In the genomic region with DNA sequence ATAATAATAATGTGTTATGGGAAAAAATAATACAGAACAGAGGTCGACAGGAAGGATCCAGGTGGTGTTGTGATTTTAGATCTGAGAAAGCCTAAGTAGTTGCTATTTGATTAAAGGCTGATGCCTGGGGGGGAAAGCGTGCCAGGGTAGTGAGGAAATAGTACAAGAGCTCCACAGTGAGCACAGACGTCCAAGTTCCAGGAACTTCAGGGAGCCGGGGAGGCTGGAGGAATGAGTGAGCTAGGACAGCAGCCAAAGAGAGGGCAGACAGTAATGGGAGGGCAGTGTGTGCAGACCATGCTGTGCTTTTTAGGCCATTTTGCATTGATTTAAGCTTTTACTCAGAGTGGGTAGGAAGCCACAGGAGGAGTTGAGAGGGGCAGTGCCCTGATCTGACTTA, we compare ENCODE assay signal across 15 cellular contexts.
A peak's percentile ranks its signal among the peaks of the same experiment; 100 is the strongest.
DNase-seq lines count a peak whose midpoint lies in the region; ATAC-seq and TF ChIP-seq lines count a peak whose summit lies in the region.
"Had no signal": no experiment of that assay in that cellular context is flagged by ENCODE, and none has a peak within 500 bp of the region (broad histone marks: within the 10 kb centered on the region; RNA-seq: fewer than 3 reads in every experiment).

No MANE protein-coding gene starts in this region.

- no peaks in the 10 kb centered on the region for H3K36me3 Mint-ChIP-seq in GM23338 (ENCODE audit: low read depth)
- H3K36me3 Mint-ChIP-seq: naive thymus-derived CD4-positive, alpha-beta T cell had no signal

- no peak for TF ChIP-seq CTCF in GM23338 (conservative IDR thresholded peaks at IDR 0.05; ENCODE audit: low read depth in 2 of 2)

- H3K79me2 ChIP-seq in GM23338 (replicated peaks; ENCODE audit: insufficient read depth) = no peaks in the 10 kb centered on the region

- H3K4me1 Mint-ChIP-seq in GM23338 = peaks cover 22% of the 10 kb centered on the region
- H3K4me1 Mint-ChIP-seq: naive thymus-derived CD4-positive, alpha-beta T cell had no signal

- no peaks in the 10 kb centered on the region for H3K27me3 Mint-ChIP-seq in GM23338 (ENCODE audit: insufficient read depth, low read depth, poor library complexity)
- H3K27me3 Mint-ChIP-seq: dendritic cell treated with granulocyte-macrophage colony-stimulating factor and Interleukin-4, amounts not matched to agents 40 ng/mL and 50 ng/mL, for 4 days; naive thymus-derived CD4-positive, alpha-beta T cell had no signal

- no peaks in the 10 kb centered on the region for H3K36me3 ChIP-seq in GM23338 (ENCODE audit: insufficient read depth)

- H4K20me1 ChIP-seq in GM23338 (replicated peaks; ENCODE audit: insufficient read depth) = no peaks in the 10 kb centered on the region; the same call in 1 of the 2 replicates

- peaks cover 4% of the 10 kb centered on the region; the same call in 1 of the 2 replicates for H3K4me1 ChIP-seq in GM23338 (ENCODE audit: insufficient read depth)

- no peaks in the 10 kb centered on the region for H3K27me3 ChIP-seq in GM23338 (ENCODE audit: insufficient read depth)

- no peaks in the 10 kb centered on the region for H3K9me3 Mint-ChIP-seq in GM23338
- H3K9me3 Mint-ChIP-seq: dendritic cell treated with granulocyte-macrophage colony-stimulating factor and Interleukin-4, amounts not matched to agents 40 ng/mL and 50 ng/mL, for 4 days had no signal

- H3K9me2 ChIP-seq in GM23338 (ENCODE audit: insufficient read depth) = no peaks in the 10 kb centered on the region

- no peak overlapping the region for H3K27ac ChIP-seq in GM23338 (ENCODE audit: low read depth)
- H3K27ac ChIP-seq: C4-2B had no signal

- H3K27ac Mint-ChIP-seq in GM23338 = no peak overlapping the region
- H3K27ac Mint-ChIP-seq: dendritic cell treated with granulocyte-macrophage colony-stimulating factor and Interleukin-4, amounts not matched to agents 40 ng/mL and 50 ng/mL, for 4 days; naive thymus-derived CD4-positive, alpha-beta T cell had no signal

- H3F3A ChIP-seq in GM23338 (replicated peaks; ENCODE audit: low read depth) = no peaks in the 10 kb centered on the region

- intact Hi-C loops in left ventricle myocardium superior (cut with micrococcal nuclease) = no loop called here

- H3K4me2 ChIP-seq in GM23338 = no peak overlapping the region

- DNase-seq in GM23338 (ENCODE audit: low spot score) = no peak
- DNase-seq in astrocyte of the hippocampus (ENCODE audit: low read depth, low spot score) = peak; percentile 89
- no peak for DNase-seq in left ventricle myocardium superior
- peak; percentile 11 for DNase-seq in renal cortical epithelial cell (ENCODE audit: low read depth)
- DNase-seq in NK-92 treated with Interleukin-12 subunit alpha and Interleukin-12 subunit beta, amount 100 ng/mL, for 24 hours (lab: John Stamatoyannopoulos, UW) = no peak
- DNase-seq in activated T-cell treated with anti-CD3 and anti-CD28 coated beads, Interleukin-2, amount 50 U/mL, for 48 hours = no peak
- no peak for DNase-seq in DMS153 treated with DMSO at 0.1 percent for 48 hours (lab: John Stamatoyannopoulos, UW; ENCODE audit: unreplicated experiment)
- DNase-seq: activated CD4-positive, alpha-beta T cell treated with anti-CD3 and anti-CD28 coated beads for 4 hours; activated gamma-delta T cell; naive thymus-derived CD4-positive, alpha-beta T cell; NCI-H226; SHP77 treated with DMSO at 0.1 percent for 48 hours had no signal

- H3K4me3 Mint-ChIP-seq in GM23338 = no peak overlapping the region
- H3K4me3 Mint-ChIP-seq: dendritic cell treated with granulocyte-macrophage colony-stimulating factor and Interleukin-4, amounts not matched to agents 40 ng/mL and 50 ng/mL, for 4 days; naive thymus-derived CD4-positive, alpha-beta T cell had no signal

- ATAC-seq in GM23338 (peak; percentile 36), left ventricle myocardium superior (peak; percentile 85), GM21576 (IDR thresholded peaks at IDR 0.05; ENCODE audit: unreplicated experiment) (no peak)
- ATAC-seq: naive thymus-derived CD4-positive, alpha-beta T cell had no signal

- H2AFZ ChIP-seq in GM23338 = no peak overlapping the region

- no peak overlapping the region for H3K4me3 ChIP-seq in GM23338

TF ChIP-seq in GM23338, 12 proteins besides CTCF, POLR2A, EP300 and RAD21 (continues in another document):
- TF ChIP-seq CREB1 (CRISPR knock-in tag; IDR thresholded peaks at IDR 0.05; ENCODE audit: low read depth) (no peak), EZH2phosphoT487 (IDR thresholded peaks at IDR 0.05; ENCODE audit: unreplicated experiment) (no peak), POLR2AphosphoS5 (IDR thresholded peaks at IDR 0.05; ENCODE audit: low read depth) (no peak), EZH2 (IDR thresholded peaks at IDR 0.05; ENCODE audit: low read depth, unreplicated experiment) (no peak), ZNF331 (CRISPR knock-in tag; IDR thresholded peaks at IDR 0.05; ENCODE audit: low read depth) (no peak), STAT1 (IDR thresholded peaks at IDR 0.05; ENCODE audit: unreplicated experiment) (no peak), JUNB (IDR thresholded peaks at IDR 0.05; ENCODE audit: unreplicated experiment) (no peak), ZNF114 (CRISPR knock-in tag; IDR thresholded peaks at IDR 0.05) (no peak)
- TF ChIP-seq, protein P1, sequence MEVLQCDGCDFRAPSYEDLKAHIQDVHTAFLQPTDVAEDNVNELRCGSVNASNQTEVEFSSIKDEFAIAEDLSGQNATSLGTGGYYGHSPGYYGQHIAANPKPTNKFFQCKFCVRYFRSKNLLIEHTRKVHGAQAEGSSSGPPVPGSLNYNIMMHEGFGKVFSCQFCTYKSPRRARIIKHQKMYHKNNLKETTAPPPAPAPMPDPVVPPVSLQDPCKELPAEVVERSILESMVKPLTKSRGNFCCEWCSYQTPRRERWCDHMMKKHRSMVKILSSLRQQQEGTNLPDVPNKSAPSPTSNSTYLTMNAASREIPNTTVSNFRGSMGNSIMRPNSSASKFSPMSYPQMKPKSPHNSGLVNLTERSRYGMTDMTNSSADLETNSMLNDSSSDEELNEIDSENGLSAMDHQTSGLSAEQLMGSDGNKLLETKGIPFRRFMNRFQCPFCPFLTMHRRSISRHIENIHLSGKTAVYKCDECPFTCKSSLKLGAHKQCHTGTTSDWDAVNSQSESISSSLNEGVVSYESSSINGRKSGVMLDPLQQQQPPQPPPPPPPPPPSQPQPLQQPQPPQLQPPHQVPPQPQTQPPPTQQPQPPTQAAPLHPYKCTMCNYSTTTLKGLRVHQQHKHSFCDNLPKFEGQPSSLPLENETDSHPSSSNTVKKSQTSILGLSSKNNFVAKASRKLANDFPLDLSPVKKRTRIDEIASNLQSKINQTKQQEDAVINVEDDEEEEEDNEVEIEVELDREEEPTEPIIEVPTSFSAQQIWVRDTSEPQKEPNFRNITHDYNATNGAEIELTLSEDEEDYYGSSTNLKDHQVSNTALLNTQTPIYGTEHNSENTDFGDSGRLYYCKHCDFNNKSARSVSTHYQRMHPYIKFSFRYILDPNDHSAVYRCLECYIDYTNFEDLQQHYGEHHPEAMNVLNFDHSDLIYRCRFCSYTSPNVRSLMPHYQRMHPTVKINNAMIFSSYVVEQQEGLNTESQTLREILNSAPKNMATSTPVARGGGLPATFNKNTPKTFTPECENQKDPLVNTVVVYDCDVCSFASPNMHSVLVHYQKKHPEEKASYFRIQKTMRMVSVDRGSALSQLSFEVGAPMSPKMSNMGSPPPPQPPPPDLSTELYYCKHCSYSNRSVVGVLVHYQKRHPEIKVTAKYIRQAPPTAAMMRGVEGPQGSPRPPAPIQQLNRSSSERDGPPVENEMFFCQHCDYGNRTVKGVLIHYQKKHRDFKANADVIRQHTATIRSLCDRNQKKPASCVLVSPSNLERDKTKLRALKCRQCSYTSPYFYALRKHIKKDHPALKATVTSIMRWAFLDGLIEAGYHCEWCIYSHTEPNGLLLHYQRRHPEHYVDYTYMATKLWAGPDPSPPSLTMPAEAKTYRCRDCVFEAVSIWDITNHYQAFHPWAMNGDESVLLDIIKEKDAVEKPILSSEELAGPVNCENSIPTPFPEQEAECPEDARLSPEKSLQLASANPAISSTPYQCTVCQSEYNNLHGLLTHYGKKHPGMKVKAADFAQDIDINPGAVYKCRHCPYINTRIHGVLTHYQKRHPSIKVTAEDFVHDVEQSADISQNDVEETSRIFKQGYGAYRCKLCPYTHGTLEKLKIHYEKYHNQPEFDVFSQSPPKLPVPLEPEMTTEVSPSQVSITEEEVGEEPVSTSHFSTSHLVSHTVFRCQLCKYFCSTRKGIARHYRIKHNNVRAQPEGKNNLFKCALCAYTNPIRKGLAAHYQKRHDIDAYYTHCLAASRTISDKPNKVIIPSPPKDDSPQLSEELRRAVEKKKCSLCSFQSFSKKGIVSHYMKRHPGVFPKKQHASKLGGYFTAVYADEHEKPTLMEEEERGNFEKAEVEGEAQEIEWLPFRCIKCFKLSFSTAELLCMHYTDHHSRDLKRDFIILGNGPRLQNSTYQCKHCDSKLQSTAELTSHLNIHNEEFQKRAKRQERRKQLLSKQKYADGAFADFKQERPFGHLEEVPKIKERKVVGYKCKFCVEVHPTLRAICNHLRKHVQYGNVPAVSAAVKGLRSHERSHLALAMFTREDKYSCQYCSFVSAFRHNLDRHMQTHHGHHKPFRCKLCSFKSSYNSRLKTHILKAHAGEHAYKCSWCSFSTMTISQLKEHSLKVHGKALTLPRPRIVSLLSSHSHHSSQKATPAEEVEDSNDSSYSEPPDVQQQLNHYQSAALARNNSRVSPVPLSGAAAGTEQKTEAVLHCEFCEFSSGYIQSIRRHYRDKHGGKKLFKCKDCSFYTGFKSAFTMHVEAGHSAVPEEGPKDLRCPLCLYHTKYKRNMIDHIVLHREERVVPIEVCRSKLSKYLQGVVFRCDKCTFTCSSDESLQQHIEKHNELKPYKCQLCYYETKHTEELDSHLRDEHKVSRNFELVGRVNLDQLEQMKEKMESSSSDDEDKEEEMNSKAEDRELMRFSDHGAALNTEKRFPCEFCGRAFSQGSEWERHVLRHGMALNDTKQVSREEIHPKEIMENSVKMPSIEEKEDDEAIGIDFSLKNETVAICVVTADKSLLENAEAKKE (CRISPR knock-in tag; IDR thresholded peaks at IDR 0.05) = no peak

Comparison
In these comparisons a context has a peak if more than half of its experiments do, and no peak if none do; other contexts are left out.
1. DNase-seq: peak in astrocyte of the hippocampus (single experiment) and renal cortical epithelial cell (single experiment); none in GM23338 (single experiment), left ventricle myocardium superior (single experiment), NK-92 treated with Interleukin-12 subunit alpha and Interleukin-12 subunit beta, amount 100 ng/mL, for 24 hours (single experiment), activated T-cell treated with anti-CD3 and anti-CD28 coated beads, Interleukin-2, amount 50 U/mL, for 48 hours (0 of 2) and DMS153 treated with DMSO at 0.1 percent for 48 hours (single experiment).